ENCODE assay signal across 8 cellular contexts in the genomic region with DNA sequence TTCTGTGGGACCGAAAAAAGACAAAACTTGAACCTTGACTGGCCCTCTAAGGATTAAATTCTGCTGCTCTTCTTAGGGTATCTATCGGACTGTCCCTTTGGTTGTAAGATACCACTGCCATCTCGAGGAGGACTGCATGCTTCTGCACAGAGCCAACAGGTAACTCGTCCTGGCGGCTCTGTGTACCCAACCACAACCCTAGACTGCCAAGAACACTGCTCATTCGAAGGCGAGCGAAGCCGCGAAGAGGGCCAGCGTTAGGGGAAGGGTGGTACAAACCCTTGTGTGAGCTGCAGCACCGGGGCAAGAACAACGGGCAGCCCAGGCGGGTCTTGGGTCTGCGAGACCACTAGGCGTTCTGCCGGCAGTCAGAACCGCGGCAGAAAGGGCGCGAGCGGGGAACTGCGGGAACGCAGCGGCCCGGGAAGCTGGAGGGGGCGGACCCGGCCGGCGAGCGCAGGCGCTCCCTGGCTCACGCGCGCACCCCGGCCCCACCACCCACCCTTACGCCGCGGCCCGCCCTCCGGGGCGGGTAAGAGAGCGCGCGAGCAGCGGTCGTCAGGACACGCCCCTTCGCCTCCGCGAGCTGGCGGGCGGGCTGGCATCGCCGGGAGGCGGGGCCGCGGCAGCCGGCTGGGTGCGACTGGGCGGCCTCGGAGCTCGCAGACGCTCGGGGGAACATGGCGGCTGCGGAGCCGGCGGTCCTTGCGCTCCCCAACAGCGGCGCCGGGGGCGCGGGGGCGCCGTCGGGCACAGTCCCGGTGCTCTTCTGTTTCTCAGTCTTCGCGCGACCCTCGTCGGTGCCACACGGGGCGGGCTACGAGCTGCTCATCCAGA. TPM values are rescaled to one million over a fixed set of nuclear protein-coding genes. Genes with fewer than 3 reads are reported as not detected.
DNase-seq lines count a peak whose midpoint lies in the region; FAIRE-seq and TF ChIP-seq lines count a peak whose summit lies in the region.

A gene (plus strand): TSS at position 663 of the 837 bp plus-strand sequence. CDS start 18 bp downstream, at position 681.

- no peaks in the 10 kb centered on the region for H3K36me3 Mint-ChIP-seq in HFFc6 (ENCODE audit: low read depth)

- in situ Hi-C loops in SK-MEL-5 (cut with HindIII; ENCODE audit: low pct_unique_long_range_greater_than_20kb, low sequenced_read_pairs), result no loop called here

- no peak for FAIRE-seq in frontal cortex (lab: Jason Lieb, UNC)

- H3K4me1 Mint-ChIP-seq in HFFc6 (ENCODE audit: low read depth), result peaks cover 9% of the 10 kb centered on the region

- H3K27ac Mint-ChIP-seq in HFFc6, result no peak within 1 kb of the TSS; the same call in 1 of the 2 replicates

- H3K27ac ChIP-seq in substantia nigra (ENCODE audit: low read depth, low read length, poor library complexity, severe bottlenecking), result peak within 1 kb of the TSS; percentile 73

- peak within 1 kb of the TSS; percentile 75 for H3K4me3 ChIP-seq in GM08714 (ENCODE audit: low read length)

- peak within 1 kb of the TSS; percentile 90 for H3K4me3 Mint-ChIP-seq in HFFc6

- peaks cover 4% of the 10 kb centered on the region for H3K27me3 Mint-ChIP-seq in HFFc6 (ENCODE audit: insufficient read depth)

- DNase-seq in HFFc6 (peak; percentile 82), MV-4-11 (lab: John Stamatoyannopoulos, UW) (peak; percentile 73), SK-MEL-5 (ENCODE audit: low read depth, low spot score) (peak; percentile 88), frontal cortex (ENCODE audit: low spot score in 2 of 2) (peak; percentile 82 to 89), non-pigmented ciliary epithelial cell (ENCODE audit: low read depth) (peak; percentile 35), substantia nigra (lab: John Stamatoyannopoulos, UW) (peak; percentile 57 to 92 (median 83))
- DNase-seq in activated naive CD4-positive, alpha-beta T cell treated with Interleukin-2 at 50 U/mL for 16 hours, result peak; percentile 94

- TF ChIP-seq CTCF in HFFc6 (IDR thresholded peaks at IDR 0.05), result peak; percentile 27

- no peaks in the 10 kb centered on the region for H3K9me3 Mint-ChIP-seq in HFFc6

RNA-seq across cellular contexts. Expression of the gene that starts here (rescaled TPM):
- 1 to 10 TPM; 6.7 to 9.0 (median 8.2) TPM for total RNA-seq in HFFc6 (2021; fragmentation: NEBNext Ultra II Directional; extraction: Animal tissue kit (Norgen Biotek cat#: 25700))
- total RNA-seq in SK-MEL-5 (2014; rRNA removed; shearing (Covaris generic)), result 11.7 and 12.7 TPM in 2 replicates
- polyA plus RNA-seq in SK-MEL-5 (2015; cell fraction: cytosol; rRNA removed), result 13.5 and 14.3 TPM in 2 replicates
- polyA plus RNA-seq in SK-MEL-5 (2015; cell fraction: nucleus; rRNA removed), result 5.7 and 6.9 TPM in 2 replicates
- total RNA-seq in frontal cortex, result 31.0 TPM

Comparison
In these comparisons a context has a peak if more than half of its experiments do, and no peak if none do; other contexts are left out.
1. Peak in every context shown above with its lines: DNase-seq, H3K4me3 ChIP-seq and H3K27ac ChIP-seq.
2. DNase-seq: peak in every context shown above with its lines; median percentile 94 in activated naive CD4-positive, alpha-beta T cell treated with Interleukin-2 at 50 U/mL for 16 hours; 88 in SK-MEL-5; 86 in frontal cortex; 83 in substantia nigra; 82 in HFFc6; 73 in MV-4-11; 35 in non-pigmented ciliary epithelial cell.